In the genomic region with DNA sequence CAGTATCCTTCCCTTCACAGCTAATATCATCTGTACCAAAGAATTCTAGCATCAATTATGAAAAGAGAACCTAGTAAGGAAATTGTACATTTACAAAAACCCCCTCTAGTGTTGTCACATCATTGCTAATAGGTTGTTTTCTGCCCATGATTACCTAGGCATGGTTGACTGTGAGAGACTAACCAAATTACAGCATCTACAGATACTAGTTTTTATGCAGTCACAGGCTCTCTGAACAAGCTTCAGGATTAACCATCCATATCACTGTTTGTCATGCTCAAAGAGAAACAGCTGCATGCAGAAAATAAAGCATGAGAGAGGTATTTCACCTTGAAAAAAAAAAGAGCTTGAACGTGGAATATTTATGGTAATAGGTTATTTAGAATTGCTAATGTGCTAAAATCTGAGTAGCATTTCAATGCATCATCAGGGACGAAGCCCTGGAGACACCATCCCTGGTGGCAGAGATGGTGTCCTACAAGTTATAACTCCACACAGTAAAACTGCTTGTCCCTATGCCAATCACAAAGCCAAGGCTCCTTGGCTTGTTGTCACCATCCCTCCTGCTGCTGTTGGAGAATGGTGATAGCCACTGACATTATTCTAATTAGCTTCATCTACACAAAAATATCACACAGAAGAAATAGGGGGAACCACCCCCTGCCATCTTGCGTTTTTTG, we compare ENCODE assay signal across 16 cellular contexts. TPM values are rescaled to one million over a fixed set of nuclear protein-coding genes. Genes with fewer than 3 reads are reported as not detected.
DNase-seq lines count a peak whose midpoint lies in the region; ATAC-seq, FAIRE-seq and TF ChIP-seq lines count a peak whose summit lies in the region.
"Had no signal": no experiment of that assay in that cellular context is flagged by ENCODE, and none has a peak within 500 bp of the region (broad histone marks: within the 10 kb centered on the region; RNA-seq: fewer than 3 reads in every experiment).

No MANE protein-coding gene starts in this region.

- POLR2A ChIA-PET in HepG2 (lab: Yijun Ruan, JAX): no interaction called here

- H3K27me3 ChIP-seq in HepG2 (ENCODE audit: control insufficient read depth in 1 of 2, insufficient read depth in 2 of 2, low read length in 2 of 2): peaks cover 0 to 7% of the 10 kb centered on the region in 2 experiments; a peak in 2 of 5 replicates
- H3K27me3 ChIP-seq in right lobe of liver: no peaks in the 10 kb centered on the region
- H3K27me3 ChIP-seq in SJCRH30: no peaks in the 10 kb centered on the region
- no peaks in the 10 kb centered on the region for H3K27me3 ChIP-seq in ascending aorta

- no peak for TF ChIP-seq EP300 in HepG2 (IDR thresholded peaks at IDR 0.05; ENCODE audit: low read depth in 2 of 2, low read length in 2 of 2)
- TF ChIP-seq EP300 in HepG2 (CRISPR knock-in tag; IDR thresholded peaks at IDR 0.05; ENCODE audit: borderline replicate concordance): no peak

- BruUV-seq in HepG2 (replicated peaks; lab: Mats Ljungman, UMichigan): no TSS peak

- in situ Hi-C loops in HepG2 (cut with HindIII; ENCODE audit: extremely low pct_ligation_motif_present, low pct_unique_long_range_greater_than_20kb): no loop called here

- H3K27ac ChIP-seq in HepG2 (ENCODE audit: extremely low read length, insufficient read depth, low read length) (no peak overlapping the region), right lobe of liver (no peak overlapping the region), SJCRH30 (no peak overlapping the region), ascending aorta (no peak overlapping the region)
- H3K27ac ChIP-seq: SK-N-MC, thoracic aorta had no signal

- no peaks in the 10 kb centered on the region for H3K36me3 ChIP-seq in HepG2 (replicated peaks in 1 of 2; ENCODE audit: control insufficient read depth in 1 of 2, insufficient read depth in 2 of 2, low read length in 2 of 2)
- no peaks in the 10 kb centered on the region for H3K36me3 ChIP-seq in right lobe of liver
- peaks cover 33% of the 10 kb centered on the region for H3K36me3 ChIP-seq in SJCRH30
- H3K36me3 ChIP-seq in ascending aorta: no peaks in the 10 kb centered on the region
- H3K36me3 ChIP-seq: thoracic aorta had no signal

- no peak for TF ChIP-seq CTCF in HepG2 (CRISPR knock-in tag; IDR thresholded peaks at IDR 0.05)
- TF ChIP-seq CTCF in right lobe of liver (IDR thresholded peaks at IDR 0.05): no peak
- TF ChIP-seq CTCF in ascending aorta (IDR thresholded peaks at IDR 0.05): no peak

- ATAC-seq in HepG2: peak; percentile 92
- no peak for ATAC-seq in right lobe of liver
- ATAC-seq in activated CD4-positive, CD25-positive, alpha-beta regulatory T cell treated with anti-CD3 and anti-CD28 coated beads, Interleukin-2, amount 50 U/mL, for 24 hours: no peak
- ATAC-seq: activated CD8-positive, alpha-beta T cell treated with anti-CD3 and anti-CD28 coated beads, Interleukin-2, amount 10 ng/mL, durations not matched to agents 7 days and 5 days had no signal

- DNase-seq in HepG2 (ENCODE audit: low spot score) (no peak), right lobe of liver (no peak), NAMALWA (ENCODE audit: low spot score) (peak; percentile 32), iPS-NIHi7 (ENCODE audit: extremely low spot score) (peak; percentile 25), Ammon's horn (ENCODE audit: low spot score) (no peak), SJCRH30 (no peak), ascending aorta (ENCODE audit: low spot score in 2 of 2) (no peak)
- DNase-seq: activated CD8-positive, alpha-beta T cell treated with anti-CD3 and anti-CD28 coated beads, Interleukin-2, amount 10 ng/mL, durations not matched to agents 7 days and 5 days; activated effector memory CD4-positive, alpha-beta T cell treated with anti-CD3 and anti-CD28 coated beads, Interleukin-2, amount 50 U/mL, for 16 hours; aorta; dermis blood vessel endothelial cell; occipital lobe had no signal

- no peak overlapping the region for H3K4me2 ChIP-seq in HepG2 (ENCODE audit: low read depth, low read length)

- no peak for TF ChIP-seq RAD21 in HepG2 (CRISPR knock-in tag; IDR thresholded peaks at IDR 0.05)

- no peak for FAIRE-seq in HepG2 (lab: Jason Lieb, UNC)
- FAIRE-seq: TTC549 had no signal

- H2AFZ ChIP-seq in HepG2 (ENCODE audit: low read length): no peak overlapping the region

- H4K20me1 ChIP-seq in HepG2 (ENCODE audit: insufficient read depth, low read length): no peaks in the 10 kb centered on the region

- no peak for TF ChIP-seq POLR2A in HepG2 (IDR thresholded peaks at IDR 0.05; ENCODE audit: insufficient read depth in 1 of 2, low read depth in 2 of 2, low read length in 2 of 2)
- TF ChIP-seq POLR2A in right lobe of liver (IDR thresholded peaks at IDR 0.05): no peak

- no peaks in the 10 kb centered on the region for H3K79me2 ChIP-seq in HepG2 (ENCODE audit: insufficient read depth, low read length)

- no peak overlapping the region for H3K9ac ChIP-seq in HepG2 (ENCODE audit: insufficient read depth, low read depth, low read length)

- H3K4me3 ChIP-seq in HepG2 (replicated peaks in 1 of 3; ENCODE audit: insufficient read depth in 1 of 3, low read depth in 2 of 3, low read length in 3 of 3): no peak overlapping the region
- no peak overlapping the region for H3K4me3 ChIP-seq in right lobe of liver
- H3K4me3 ChIP-seq in SJCRH30: no peak overlapping the region
- H3K4me3 ChIP-seq in ascending aorta: no peak overlapping the region
- H3K4me3 ChIP-seq: SK-N-MC, thoracic aorta had no signal

- intact Hi-C loops in HepG2 (cut with micrococcal nuclease; ENCODE audit: unreplicated experiment): no loop called here
- intact Hi-C loops in right lobe of liver (cut with DNase I): no loop called here
- intact Hi-C loops in ascending aorta (cut with DNase I): no loop called here

- H3K9me3 ChIP-seq in HepG2 (ENCODE audit: low read length) (no peaks in the 10 kb centered on the region), right lobe of liver (no peaks in the 10 kb centered on the region), SJCRH30 (replicated peaks) (no peaks in the 10 kb centered on the region), ascending aorta (no peaks in the 10 kb centered on the region)
- H3K9me3 ChIP-seq: thoracic aorta had no signal

- WGBS in HepG2 (ENCODE audit: low lambda C conversion rate): 16% methylated on average over 3 of the region's 3 CpGs
- WGBS in right lobe of liver (ENCODE audit: insufficient coverage, low coverage, low lambda C conversion rate, missing lambda C conversion rate): 66% methylated on average over 3 of the region's 3 CpGs

- CTCF ChIA-PET in HepG2 (lab: Yijun Ruan, JAX; ENCODE audit: low intra/inter-chr PET ratio, low total read pairs): no interaction called here

- peaks cover 14% of the 10 kb centered on the region for H3K4me1 ChIP-seq in HepG2 (ENCODE audit: insufficient read depth, low read length)
- H3K4me1 ChIP-seq in right lobe of liver: no peaks in the 10 kb centered on the region
- H3K4me1 ChIP-seq in SJCRH30: peaks cover 4% of the 10 kb centered on the region; the same call in 1 of the 2 replicates
- no peaks in the 10 kb centered on the region for H3K4me1 ChIP-seq in ascending aorta

TF ChIP-seq in HepG2, 621 proteins besides CTCF, POLR2A, EP300 and RAD21 (continues in another document):
- TF ChIP-seq TBX2 (CRISPR knock-in tag; IDR thresholded peaks at IDR 0.05; ENCODE audit: borderline replicate concordance) (no peak), ZBTB1 (CRISPR knock-in tag; IDR thresholded peaks at IDR 0.05; ENCODE audit: borderline replicate concordance) (no peak), MAF1 (CRISPR knock-in tag; IDR thresholded peaks at IDR 0.05; ENCODE audit: borderline replicate concordance) (no peak), ARNT (IDR thresholded peaks at IDR 0.05) (no peak)
- TF ChIP-seq, protein P1, sequence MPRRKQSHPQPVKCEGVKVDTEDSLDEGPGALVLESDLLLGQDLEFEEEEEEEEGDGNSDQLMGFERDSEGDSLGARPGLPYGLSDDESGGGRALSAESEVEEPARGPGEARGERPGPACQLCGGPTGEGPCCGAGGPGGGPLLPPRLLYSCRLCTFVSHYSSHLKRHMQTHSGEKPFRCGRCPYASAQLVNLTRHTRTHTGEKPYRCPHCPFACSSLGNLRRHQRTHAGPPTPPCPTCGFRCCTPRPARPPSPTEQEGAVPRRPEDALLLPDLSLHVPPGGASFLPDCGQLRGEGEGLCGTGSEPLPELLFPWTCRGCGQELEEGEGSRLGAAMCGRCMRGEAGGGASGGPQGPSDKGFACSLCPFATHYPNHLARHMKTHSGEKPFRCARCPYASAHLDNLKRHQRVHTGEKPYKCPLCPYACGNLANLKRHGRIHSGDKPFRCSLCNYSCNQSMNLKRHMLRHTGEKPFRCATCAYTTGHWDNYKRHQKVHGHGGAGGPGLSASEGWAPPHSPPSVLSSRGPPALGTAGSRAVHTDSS (CRISPR knock-in tag; conservative IDR thresholded peaks at IDR 0.05): no peak

RNA-seq across cellular contexts. Expression of a gene that starts 5.4 kb away (rescaled TPM):
- total RNA-seq in HepG2 (2016; rRNA removed; fragmentation: Illumina TruSeq; extraction: Trizol) (0.18 and 0.24 TPM in 2 replicates), right lobe of liver (10 to 100 TPM in 3 of 6 experiments, 1 to 10 TPM in 3; 1.3 to 23.1 (median 9.2) TPM), ascending aorta (0.53 TPM)
- 0.10 TPM in 1 of 2 replicates, not detected in the other for total RNA-seq in HepG2 (2016; cell fraction: cytosol; rRNA removed; fragmentation: Illumina TruSeq; extraction: Trizol; ENCODE audit: low read depth)
- total RNA-seq in HepG2 (2016; cell fraction: insoluble cytoplasmic fraction; rRNA removed; fragmentation: Illumina TruSeq; extraction: Trizol): 0.19 and 0.33 TPM in 2 replicates
- total RNA-seq in HepG2 (2016; cell fraction: membrane; rRNA removed; fragmentation: Illumina TruSeq; extraction: Trizol): 0.03 TPM in 2 replicates
- 0.66 and 0.96 TPM in 2 replicates for total RNA-seq in HepG2 (2016; cell fraction: nucleus; rRNA removed; fragmentation: Illumina TruSeq; extraction: Trizol)
- 0.21 and 0.27 TPM in 2 replicates for polyA plus RNA-seq in HepG2 (2011; rRNA removed)
- polyA plus RNA-seq in HepG2 (2011; cell fraction: cytosol; rRNA removed): 0.03 and 0.05 TPM in 2 replicates
- polyA plus RNA-seq in HepG2 (2011; cell fraction: nucleus; rRNA removed): 0.57 and 0.72 TPM in 2 replicates
- polyA plus RNA-seq in HepG2 (2012): 1.1 and 1.2 TPM in 2 replicates
- 0.09 TPM in 1 of 2 replicates, not detected in the other for polyA plus RNA-seq in HepG2 (2016; cell fraction: cytosol; fragmentation: Illumina TruSeq; extraction: Trizol; ENCODE audit: low read depth)
- 0.01 and 0.14 TPM in 2 replicates for polyA plus RNA-seq in HepG2 (2016; cell fraction: insoluble cytoplasmic fraction; fragmentation: Illumina TruSeq; extraction: Trizol; ENCODE audit: low read depth)
- not detected in 2 replicates for polyA plus RNA-seq in HepG2 (2016; cell fraction: membrane; fragmentation: Illumina TruSeq; extraction: Trizol; ENCODE audit: low read depth)
- polyA plus RNA-seq in HepG2 (2016; cell fraction: nucleus; fragmentation: Illumina TruSeq; extraction: Trizol; ENCODE audit: insufficient read depth, low read depth): 0.41 and 0.64 TPM in 2 replicates
- 0.06 and 0.82 TPM in 2 replicates for polyA minus RNA-seq in HepG2 (2011; rRNA and poly(A)+ RNA removed; ENCODE audit: low replicate concordance)
- 0.10 TPM in 1 of 2 replicates, not detected in the other for polyA minus RNA-seq in HepG2 (2011; cell fraction: cytosol; rRNA and poly(A)+ RNA removed)
- 0.90 and 1.7 TPM in 2 replicates for polyA minus RNA-seq in HepG2 (2011; cell fraction: nucleus; rRNA and poly(A)+ RNA removed)
- 64.0 and 74.9 TPM in 2 replicates for total RNA-seq in SJCRH30 (2014; rRNA removed; shearing (Covaris generic))

Comparison
In these comparisons a context has a peak if more than half of its experiments do, and no peak if none do; other contexts are left out.
1. DNase-seq: peak in NAMALWA (single experiment) and iPS-NIHi7 (single experiment); none in HepG2 (single experiment), right lobe of liver (0 of 3), Ammon's horn (single experiment), SJCRH30 (0 of 2) and ascending aorta (0 of 2).